In the genomic region with DNA sequence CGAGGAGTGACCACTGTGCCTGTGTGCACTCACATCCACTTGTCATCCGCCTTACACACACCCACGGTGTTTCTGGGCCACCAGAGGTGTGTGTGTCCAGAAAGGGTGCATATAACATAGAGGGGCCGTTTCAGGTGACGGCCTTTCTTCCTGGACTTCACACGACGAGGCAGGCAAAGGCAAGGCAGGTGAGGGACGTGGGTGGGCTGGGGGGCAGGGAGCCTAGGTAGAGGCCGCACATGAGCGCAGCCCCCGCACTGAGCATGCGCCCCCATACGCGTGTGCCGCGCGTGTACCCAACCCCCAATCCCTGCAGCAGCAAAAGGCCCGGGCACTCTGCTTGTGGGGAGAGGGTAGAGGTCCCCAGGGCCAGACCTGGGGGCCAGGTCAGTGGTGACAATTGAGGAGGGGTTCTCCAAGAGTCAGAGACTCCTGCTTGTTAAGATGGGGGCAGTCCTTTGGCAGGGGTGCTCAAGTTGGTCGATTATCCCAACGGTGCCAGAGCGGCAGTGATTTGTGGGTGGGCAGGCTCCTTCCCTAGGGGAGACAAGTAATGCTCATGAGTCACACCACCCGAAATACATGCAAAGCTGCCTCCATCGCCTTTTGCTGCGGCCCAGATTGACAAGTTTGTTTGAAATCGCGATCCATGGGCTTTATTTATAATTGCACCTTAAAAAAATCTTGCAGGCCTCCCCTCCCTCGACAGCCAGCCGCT, we compare ENCODE assay signal across 8 cellular contexts. TPM values are rescaled to one million over a fixed set of nuclear protein-coding genes. Genes with fewer than 3 reads are reported as not detected.
A peak's percentile ranks its signal among the peaks of the same experiment; 100 is the strongest.
DNase-seq lines count a peak whose midpoint lies in the region; ATAC-seq and TF ChIP-seq lines count a peak whose summit lies in the region.

No MANE protein-coding gene starts in this region.

- H3K9me3 Mint-ChIP-seq in type B pancreatic cell = no peaks in the 10 kb centered on the region

- TF ChIP-seq CTCF in cardiac fibroblast (IDR thresholded peaks at IDR 0.05; ENCODE audit: low read depth, low read length) (no peak), lung (IDR thresholded peaks at IDR 0.05; ENCODE audit: control extremely low read depth, extremely low read depth) (no peak), type B pancreatic cell (conservative IDR thresholded peaks at IDR 0.05) (no peak)

- H3K4me1 Mint-ChIP-seq in type B pancreatic cell (ENCODE audit: unreplicated experiment) = peaks cover 27% of the 10 kb centered on the region

- H3K27me3 Mint-ChIP-seq in type B pancreatic cell = no peaks in the 10 kb centered on the region

- H3K4me1 ChIP-seq in lung (ENCODE audit: control insufficient read depth in 2 of 2, insufficient read depth in 2 of 2, low read length in 2 of 2) = peaks cover 16 to 31% of the 10 kb centered on the region in 2 donors

- ATAC-seq in lung (ENCODE audit: insufficient read depth, low FRiP score) = no peak

- DNase-seq in NCI-H1417 (lab: John Stamatoyannopoulos, UW) (peak in 2 of 3 experiments; percentile 73 to 77), NCI-H1417 treated with DMSO at 0.1 percent for 48 hours (lab: John Stamatoyannopoulos, UW) (no peak), NCI-H69 (lab: John Stamatoyannopoulos, UW) (peak; percentile 59), cardiac fibroblast (ENCODE audit: low read depth in 2 of 2) (peak; percentile 46 to 69), lung (ENCODE audit: low spot score) (no peak), type B pancreatic cell (ENCODE audit: extremely low spot score, unreplicated experiment) (no peak), glomerular visceral epithelial cell (ENCODE audit: extremely low spot score) (no peak)
- no peak for DNase-seq in stimulated activated CD4-positive, alpha-beta T cell treated with anti-CD3 and anti-CD28 coated beads, Interleukin-2, amount 100 ng/mL, for 48 hours

- H3K36me3 Mint-ChIP-seq in type B pancreatic cell = no peaks in the 10 kb centered on the region

- WGBS in lung, 2 donors = 43 to 47% methylated on average over 28 of the region's 28 CpGs

- peak overlapping the region; percentile 51 to 89 for H3K27ac ChIP-seq in lung (ENCODE audit: low read depth in 1 of 2, low read length in 1 of 2)

- no peaks in the 10 kb centered on the region for H3K9me3 ChIP-seq in lung (ENCODE audit: control insufficient read depth in 2 of 2, insufficient read depth in 1 of 2, low read length in 1 of 2)

- no peaks in the 10 kb centered on the region for H3K36me3 ChIP-seq in lung (ENCODE audit: control insufficient read depth in 2 of 2, insufficient read depth in 2 of 2, low read length in 2 of 2)

- no peaks in the 10 kb centered on the region for H3K27me3 ChIP-seq in lung (ENCODE audit: control insufficient read depth, insufficient read depth)

- peak overlapping the region; percentile 90 for H3K4me3 Mint-ChIP-seq in type B pancreatic cell

- H3K27ac Mint-ChIP-seq in type B pancreatic cell = peak overlapping the region; percentile 94

- peak overlapping the region in 1 of 2 donors; percentile 55 for H3K4me3 ChIP-seq in cardiac fibroblast (replicated peaks in 1 of 2; ENCODE audit: low read depth in 2 of 2, low read length in 2 of 2)
- no peak overlapping the region for H3K4me3 ChIP-seq in lung

RNA-seq across cellular contexts. Expression of a gene that starts 1.0 kb away (rescaled TPM):
- total RNA-seq in lung (10 to 100 TPM; 44.0 to 49.9 TPM), type B pancreatic cell (ENCODE audit: low replicate concordance) (44.0 and 66.7 TPM in 2 replicates)
- polyA plus RNA-seq in lung = 10 to 100 TPM; 29.8 to 38.4 TPM

RNA-seq across cellular contexts. Expression of a gene that starts 2.5 kb away (rescaled TPM):
- total RNA-seq in lung (1 to 10 TPM; 6.6 to 6.9 TPM), type B pancreatic cell (ENCODE audit: low replicate concordance) (21.0 and 50.5 TPM in 2 replicates)
- 1 to 10 TPM; 2.7 to 3.2 TPM for polyA plus RNA-seq in lung

RNA-seq across cellular contexts. Expression of a gene that starts 21.9 kb away (rescaled TPM):
- total RNA-seq in lung = 10 to 100 TPM; 24.2 to 69.4 TPM
- polyA plus RNA-seq in lung = 100 to 1,000 TPM in 1 of 2 donors, 10 to 100 TPM in 1; 53.4 to 126 TPM
- total RNA-seq in type B pancreatic cell (ENCODE audit: low replicate concordance) = 38.9 and 50.3 TPM in 2 replicates

RNA-seq across cellular contexts. Expression of a gene that starts 23.6 kb away (rescaled TPM):
- 10 to 100 TPM in 1 of 2 donors, 1 to 10 TPM in 1; 4.1 to 10.5 TPM for total RNA-seq in lung
- polyA plus RNA-seq in lung = 1 to 10 TPM; 4.0 to 6.3 TPM
- total RNA-seq in type B pancreatic cell (ENCODE audit: low replicate concordance) = 11.6 and 12.2 TPM in 2 replicates

RNA-seq across cellular contexts. Expression of a gene that starts 32.3 kb away (rescaled TPM):
- 1 to 10 TPM; 1.7 to 8.4 TPM for total RNA-seq in lung
- 10 to 100 TPM in 1 of 2 donors, 1 to 10 TPM in 1; 3.3 to 14.4 TPM for polyA plus RNA-seq in lung
- 2.0 and 6.8 TPM in 2 replicates for total RNA-seq in type B pancreatic cell (ENCODE audit: low replicate concordance)

Comparison
In these comparisons a context has a peak if more than half of its experiments do, and no peak if none do; other contexts are left out.
1. DNase-seq: peak in NCI-H1417 (2 of 3), NCI-H69 (single experiment) and cardiac fibroblast (2 of 2); none in NCI-H1417 treated with DMSO at 0.1 percent for 48 hours (single experiment), lung (single experiment), type B pancreatic cell (single experiment), stimulated activated CD4-positive, alpha-beta T cell treated with anti-CD3 and anti-CD28 coated beads, Interleukin-2, amount 100 ng/mL, for 48 hours (0 of 2) and glomerular visceral epithelial cell (single experiment).